In genomic region chr12:10926263-10926662, GRCh38 we compare ENCODE assay signal across 1 cellular context.
TF ChIP-seq lines count a peak whose summit lies in the region.

No MANE protein-coding gene starts in this region.

TF ChIP-seq in HepG2, 621 proteins besides CTCF, POLR2A, EP300 and RAD21:
- TF ChIP-seq HMGXB4 (CRISPR knock-in tag; IDR thresholded peaks at IDR 0.05; ENCODE audit: borderline replicate concordance in 1 of 2, low read depth in 1 of 2) = no peak
- TF ChIP-seq MAFF (IDR thresholded peaks at IDR 0.05; ENCODE audit: low read depth, low read length) = peak; percentile 94
- peak; percentile 37; the same call in 1 of the 2 replicates for TF ChIP-seq NFE2L2 (IDR thresholded peaks at IDR 0.05; ENCODE audit: low read length)
- TF ChIP-seq ZNF503 (CRISPR knock-in tag; IDR thresholded peaks at IDR 0.05) = no peak
- peak; percentile 93 to 96 for TF ChIP-seq MAFK (conservative IDR thresholded peaks at IDR 0.05 in 1 of 2, IDR thresholded peaks at IDR 0.05 in 1 of 2; ENCODE audit: low read length in 2 of 2)
